8 cellular contexts compared by ENCODE assay signal in genomic region chr11:18844753-18845367, GRCh38. TPM values are rescaled to one million over a fixed set of nuclear protein-coding genes. Genes with fewer than 3 reads are reported as not detected.
A peak's percentile ranks its signal among the peaks of the same experiment; 100 is the strongest.
DNase-seq lines count a peak whose midpoint lies in the region; ATAC-seq and TF ChIP-seq lines count a peak whose summit lies in the region.

No MANE protein-coding gene starts in this region.

- no peak overlapping the region for H2AFZ ChIP-seq in Karpas-422 (ENCODE audit: low read length)

- TF ChIP-seq CTCF in heart left ventricle (IDR thresholded peaks at IDR 0.05) = peak in 9 of 12 donors; percentile 13 to 58 (median 44)

- no peaks in the 10 kb centered on the region for H3K79me2 ChIP-seq in Karpas-422 (ENCODE audit: low read length)

- H3K4me3 ChIP-seq in heart left ventricle = no peak overlapping the region
- no peak overlapping the region for H3K4me3 ChIP-seq in Karpas-422 (ENCODE audit: low read length)

- DNase-seq in heart left ventricle = no peak
- DNase-seq in Right ventricle myocardium inferior (ENCODE audit: missing footprints) = no peak
- peak; percentile 75 for DNase-seq in Karpas-422
- DNase-seq in SW480 (ENCODE audit: low spot score) = peak; percentile 77
- peak; percentile 51 for DNase-seq in iPS-NIHi11 (ENCODE audit: low spot score)
- DNase-seq in DMS79 (lab: John Stamatoyannopoulos, UW) = no peak
- DNase-seq in substantia nigra (lab: John Stamatoyannopoulos, UW) = no peak

- H3K27ac ChIP-seq in heart left ventricle (no peak overlapping the region), Karpas-422 (ENCODE audit: low read length) (no peak overlapping the region), substantia nigra (ENCODE audit: low read depth, low read length, poor library complexity, severe bottlenecking) (no peak overlapping the region)

- H3K4me2 ChIP-seq in Karpas-422 (ENCODE audit: low read depth, low read length, poor library complexity, severe bottlenecking) = no peak overlapping the region

- peaks cover 0 to 18% (median 3%) of the 10 kb centered on the region in 12 donors for H3K9me3 ChIP-seq in heart left ventricle
- H3K9me3 ChIP-seq in Karpas-422 (ENCODE audit: low read length) = no peaks in the 10 kb centered on the region

- no peak for TF ChIP-seq POLR2A in heart left ventricle (IDR thresholded peaks at IDR 0.05)

- no peak overlapping the region for H3K9ac ChIP-seq in Karpas-422 (ENCODE audit: low read length)

- WGBS in heart left ventricle, 4 donors = 71 to 86% (median 76%) methylated on average over 1 of the region's 1 CpG

- no peaks in the 10 kb centered on the region for H3K9me2 ChIP-seq in Karpas-422 (replicated peaks; ENCODE audit: insufficient read depth, low read length)

- H3K4me1 ChIP-seq in heart left ventricle = no peaks in the 10 kb centered on the region
- H3K4me1 ChIP-seq in Karpas-422 (ENCODE audit: low read length) = no peaks in the 10 kb centered on the region

- ATAC-seq in heart left ventricle (no peak), Right ventricle myocardium inferior (no peak), GM18517 (IDR thresholded peaks at IDR 0.05; ENCODE audit: unreplicated experiment) (no peak)

- no peaks in the 10 kb centered on the region for H3K36me3 ChIP-seq in heart left ventricle
- H3K36me3 ChIP-seq in Karpas-422 (ENCODE audit: insufficient read depth, low read length) = no peaks in the 10 kb centered on the region

- no peaks in the 10 kb centered on the region for H4K20me1 ChIP-seq in Karpas-422 (ENCODE audit: insufficient read depth, low read depth, low read length)

- intact Hi-C loops in heart left ventricle (cut with DNase I) (no loop called here), Right ventricle myocardium inferior (cut with DNase I) (no loop called here)

- H3K27me3 ChIP-seq in heart left ventricle (peaks cover 0 to 4% (median 0%) of the 10 kb centered on the region in 9 donors), Karpas-422 (ENCODE audit: low read length) (no peaks in the 10 kb centered on the region)

RNA-seq across cellular contexts. Expression of gene PTPN5, which starts 53.3 kb away (rescaled TPM):
- total RNA-seq in heart left ventricle (10 to 100 TPM in 1 of 9 donors, 1 to 10 TPM in 8; 2.3 to 18.5 (median 5.8) TPM), Right ventricle myocardium inferior (0.27 TPM)
- polyA plus RNA-seq in heart left ventricle = 1 to 10 TPM; 4.7 to 5.4 TPM
- total RNA-seq in Karpas-422 (2014; rRNA removed; shearing (Covaris generic); ENCODE audit: low replicate concordance) = not detected in 2 replicates

Comparison
In these comparisons a context has a peak if more than half of its experiments do, and no peak if none do; other contexts are left out.
1. DNase-seq: peak in Karpas-422 (single experiment), SW480 (single experiment) and iPS-NIHi11 (single experiment); none in heart left ventricle (0 of 5), Right ventricle myocardium inferior (single experiment), DMS79 (single experiment) and substantia nigra (0 of 49).